ENCODE assay signal across 24 cellular contexts in the genomic region with DNA sequence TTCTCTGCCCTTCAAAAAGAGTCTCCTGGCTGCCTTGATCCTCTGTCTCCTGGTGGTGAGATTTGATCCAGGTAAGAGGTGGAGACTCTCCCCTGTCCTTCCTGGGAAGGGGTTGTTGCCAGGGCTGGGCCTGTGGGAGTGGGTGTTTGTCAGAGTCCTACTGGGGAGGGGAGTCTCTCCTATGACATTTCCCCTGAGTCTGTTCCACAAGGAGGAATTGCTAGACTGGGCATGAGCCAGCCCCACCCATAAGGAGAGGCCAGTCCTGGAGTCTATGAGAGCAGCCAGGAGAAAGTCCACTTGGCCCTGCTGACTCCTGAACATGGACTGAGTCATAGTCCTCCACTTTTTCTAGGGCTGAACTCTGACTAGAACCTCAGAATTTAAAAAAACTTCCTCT. TPM values are rescaled to one million over a fixed set of nuclear protein-coding genes. Genes with fewer than 3 reads are reported as not detected.
DNase-seq lines count a peak whose midpoint lies in the region; ATAC-seq, FAIRE-seq and TF ChIP-seq lines count a peak whose summit lies in the region.
"Had no signal": no experiment of that assay in that cellular context is flagged by ENCODE, and none has a peak within 500 bp of the region (broad histone marks: within the 10 kb centered on the region; RNA-seq: fewer than 3 reads in every experiment).

No MANE protein-coding gene starts in this region.

- no peak for TF ChIP-seq CTCF in left ventricle myocardium inferior (IDR thresholded peaks at IDR 0.05; ENCODE audit: borderline replicate concordance)
- no peak for TF ChIP-seq CTCF in colonic mucosa (IDR thresholded peaks at IDR 0.05)
- TF ChIP-seq CTCF in transverse colon (IDR thresholded peaks at IDR 0.05) = peak in 2 of 5 experiments; percentile 14 to 35
- TF ChIP-seq CTCF in testis (IDR thresholded peaks at IDR 0.05) = no peak

- peak; percentile 25 to 51 for ATAC-seq in right cardiac atrium
- ATAC-seq in left lobe of liver = peak; percentile 93
- ATAC-seq: activated CD8-positive, alpha-beta T cell treated with anti-CD3 and anti-CD28 coated beads, Interleukin-2, amount 10 ng/mL, durations not matched to agents 7 days and 5 days; activated T-cell treated with anti-CD3 and anti-CD28 coated beads, Interleukin-2, amount 50 U/mL, for 72 hours; HCT116; naive thymus-derived CD4-positive, alpha-beta T cell had no signal

- in situ Hi-C loops in transverse colon (cut with MboI; ENCODE audit: low pct_ligation_motif_present in 1 of 4, low pct_unique_long_range_greater_than_20kb in 1 of 4, low sequenced_read_pairs in 3 of 4) = no loop called here

- H3K4me1 ChIP-seq in right cardiac atrium (ENCODE audit: control insufficient read depth, insufficient read depth, low read length) (no peaks in the 10 kb centered on the region), left ventricle myocardium inferior (peaks cover 26% of the 10 kb centered on the region), colonic mucosa (peaks cover 4% of the 10 kb centered on the region), transverse colon (peaks cover 0 to 38% (median 6%) of the 10 kb centered on the region in 4 donors), testis (peaks cover 7% of the 10 kb centered on the region)
- H3K4me1 ChIP-seq: lower lobe of right lung, prostate gland, SJSA1 had no signal

- DNase-seq in right cardiac atrium (no peak), left ventricle myocardium inferior (no peak), colonic mucosa (peak; percentile 77), left lobe of liver (ENCODE audit: low spot score) (peak; percentile 79), transverse colon (peak; percentile 83), GM12892 (ENCODE audit: insufficient read length) (no peak), NCI-H2227 (lab: John Stamatoyannopoulos, UW; ENCODE audit: unreplicated experiment) (no peak), testis (no peak)
- DNase-seq: activated B cell treated with CpG ODN at 0.5 μM for 24 hours; activated CD8-positive, alpha-beta T cell treated with anti-CD3 and anti-CD28 coated beads, Interleukin-2, amount 10 ng/mL, durations not matched to agents 7 days and 5 days; activated T-cell treated with anti-CD3 and anti-CD28 coated beads, Interleukin-2, amount 50 U/mL, for 72 hours; DMS 273 treated with DMSO at 0.1 percent for 48 hours; GDM1; lower lobe of right lung; naive thymus-derived CD4-positive, alpha-beta T cell; NCI-H1436; NCI-H2171; NCI-H748 treated with DMSO at 0.1 percent for 48 hours; stimulated activated CD4-positive, alpha-beta T cell treated with anti-CD3 and anti-CD28 coated beads, Interleukin-4, amount 100 ng/mL, for 4 hours had no signal

- TF ChIP-seq EP300 in transverse colon (IDR thresholded peaks at IDR 0.05; ENCODE audit: low read depth) = no peak

- no peak overlapping the region for H3K27ac ChIP-seq in right cardiac atrium (ENCODE audit: low read length)
- H3K27ac ChIP-seq in left ventricle myocardium inferior (replicated peaks) = no peak overlapping the region
- peak overlapping the region; percentile 77 for H3K27ac ChIP-seq in colonic mucosa
- H3K27ac ChIP-seq in transverse colon = peak overlapping the region; percentile 64 to 88 (median 80)
- H3K27ac ChIP-seq in testis = no peak overlapping the region
- H3K27ac ChIP-seq: lower lobe of right lung, prostate gland, SJSA1 had no signal

- H3K27me3 ChIP-seq in right cardiac atrium (ENCODE audit: control insufficient read depth, insufficient read depth) (no peaks in the 10 kb centered on the region), left ventricle myocardium inferior (ENCODE audit: low read depth) (no peaks in the 10 kb centered on the region), colonic mucosa (no peaks in the 10 kb centered on the region), transverse colon (no peaks in the 10 kb centered on the region), testis (no peaks in the 10 kb centered on the region)
- H3K27me3 ChIP-seq: SJSA1 had no signal

- peak overlapping the region in 1 of 2 donors; percentile 22 for H3K9ac ChIP-seq in colonic mucosa (ENCODE audit: low read depth in 2 of 2, low read length in 2 of 2)

- intact Hi-C loops in right cardiac atrium (cut with DNase I) (no loop called here), left ventricle myocardium inferior (cut with micrococcal nuclease) (no loop called here), colonic mucosa (cut with DNase I) (no loop called here), transverse colon (cut with DNase I; ENCODE audit: low total_unique reads) (no loop called here), testis (cut with DNase I; ENCODE audit: low total_unique reads) (no loop called here)

- H3K4me3 ChIP-seq in right cardiac atrium (ENCODE audit: low read length) (no peak overlapping the region), left ventricle myocardium inferior (no peak overlapping the region), colonic mucosa (no peak overlapping the region), transverse colon (no peak overlapping the region), testis (no peak overlapping the region)
- H3K4me3 ChIP-seq: lower lobe of right lung, prostate gland, SJSA1 had no signal

- no peak for FAIRE-seq in GM12892 (lab: Jason Lieb, UNC)
- FAIRE-seq: endothelial cell of umbilical vein had no signal

- TF ChIP-seq POLR2A in transverse colon (IDR thresholded peaks at IDR 0.05) (peak; percentile 38), GM12892 (IDR thresholded peaks at IDR 0.05; ENCODE audit: low read depth, low read length) (no peak), testis (IDR thresholded peaks at IDR 0.05) (no peak)

- H3K36me3 ChIP-seq in left ventricle myocardium inferior (peaks cover 84% of the 10 kb centered on the region), colonic mucosa (peaks cover 12% of the 10 kb centered on the region), transverse colon (peaks cover 0 to 61% (median 12%) of the 10 kb centered on the region in 4 donors), testis (ENCODE audit: low read depth, missing control alignments) (no peaks in the 10 kb centered on the region)

- H3K9me3 ChIP-seq in right cardiac atrium (ENCODE audit: control insufficient read depth, low read length) = no peaks in the 10 kb centered on the region
- no peaks in the 10 kb centered on the region for H3K9me3 ChIP-seq in left ventricle myocardium inferior (replicated peaks)
- H3K9me3 ChIP-seq in colonic mucosa = no peaks in the 10 kb centered on the region
- no peaks in the 10 kb centered on the region for H3K9me3 ChIP-seq in transverse colon
- no peaks in the 10 kb centered on the region for H3K9me3 ChIP-seq in testis
- H3K9me3 ChIP-seq: lower lobe of right lung, prostate gland, SJSA1 had no signal

RNA-seq across cellular contexts. Expression of a gene that starts 7.4 kb away (rescaled TPM):
- total RNA-seq in right cardiac atrium (10 to 100 TPM; 19.5 to 23.5 (median 23.3) TPM), left ventricle myocardium inferior (20.5 TPM), colonic mucosa (100 to 1,000 TPM in 1 of 2 donors, 10 to 100 TPM in 1; 86.7 to 128 TPM), left lobe of liver (26.2 TPM), transverse colon (100 to 1,000 TPM in 2 of 4 donors, 10 to 100 TPM in 2; 46.4 to 211 (median 93.4) TPM), testis (10 to 100 TPM; 29.1 to 33.4 TPM)
- polyA plus RNA-seq in right cardiac atrium (17.4 TPM), testis (ENCODE audit: insufficient read depth, low read depth, low replicate concordance) (16.8 TPM)
- polyA plus RNA-seq in GM12892 (2012; ENCODE audit: missing spikeins) = 18.4 TPM

RNA-seq across cellular contexts. Expression of a gene that starts 25.4 kb away (rescaled TPM):
- total RNA-seq in right cardiac atrium (100 to 1,000 TPM in 2 of 4 donors, 10 to 100 TPM in 2; 64.7 to 266 (median 108) TPM), left ventricle myocardium inferior (253 TPM), colonic mucosa (1 to 10 TPM; 1.6 TPM), left lobe of liver (2.3 TPM), transverse colon (1 to 10 TPM in 3 of 4 donors, not detected in 1; 1.4 to 3.0 (median 2.0) TPM), testis (10 to 100 TPM; 17.2 to 60.5 TPM)
- polyA plus RNA-seq in right cardiac atrium (307 TPM), testis (ENCODE audit: insufficient read depth, low read depth, low replicate concordance) (66.6 TPM)
- 5.1 TPM for polyA plus RNA-seq in GM12892 (2012; ENCODE audit: missing spikeins)
- total RNA-seq: MCF 10A had no signal

Comparison
In these comparisons a context has a peak if more than half of its experiments do, and no peak if none do; other contexts are left out.
1. DNase-seq: peak in colonic mucosa (single experiment), left lobe of liver (single experiment) and transverse colon (single experiment); none in right cardiac atrium (0 of 3), left ventricle myocardium inferior (single experiment), GM12892 (single experiment), NCI-H2227 (single experiment) and testis (single experiment).
2. H3K27ac ChIP-seq: peak in colonic mucosa (single experiment) and transverse colon (4 of 4); none in right cardiac atrium (single experiment), left ventricle myocardium inferior (single experiment) and testis (0 of 2).